8 cellular contexts compared by ENCODE assay signal in genomic region chr7:128409435-128410091, GRCh38. TPM values are rescaled to one million over a fixed set of nuclear protein-coding genes. Genes with fewer than 3 reads are reported as not detected.
DNase-seq lines count a peak whose midpoint lies in the region; ATAC-seq and TF ChIP-seq lines count a peak whose summit lies in the region.

IMPDH1 (minus strand) TSS chr7:128409982; CDS start chr7:128409901, 81 bp downstream.

- H2AFZ ChIP-seq in PC-9 (peak within 1 kb of the TSS; percentile 90), fibroblast of lung (ENCODE audit: low read length) (peak within 1 kb of the TSS; percentile 100)

- H3K27me3 ChIP-seq in CD8-positive, alpha-beta memory T cell (ENCODE audit: insufficient read depth, low read length, poor library complexity, severe bottlenecking) = no peaks in the 10 kb centered on the region
- H3K27me3 ChIP-seq in PC-9 (ENCODE audit: insufficient read depth, low read depth) = no peaks in the 10 kb centered on the region
- no peaks in the 10 kb centered on the region for H3K27me3 ChIP-seq in fibroblast of lung (ENCODE audit: control insufficient read depth, insufficient read depth, low read length)

- no TSS peak for BruUV-seq in PC-9 (replicated peaks; lab: Mats Ljungman, UMichigan)

- H3K4me1 Mint-ChIP-seq in CD8-positive, alpha-beta memory T cell = peaks cover 28 to 43% (median 35%) of the 10 kb centered on the region in 3 donors
- H3K4me1 Mint-ChIP-seq in activated T-cell treated with anti-CD3 and anti-CD28 coated beads, Interleukin-2, amount 50 U/mL, for 72 hours (ENCODE audit: low read depth) = peaks cover 30% of the 10 kb centered on the region
- peaks cover 33 to 41% of the 10 kb centered on the region in 2 donors for H3K4me1 Mint-ChIP-seq in natural killer cell

- ATAC-seq in GM19324 (IDR thresholded peaks at IDR 0.05; ENCODE audit: low FRiP score, unreplicated experiment) (peak; percentile 78), HG03442 (IDR thresholded peaks at IDR 0.05; ENCODE audit: unreplicated experiment) (peak; percentile 71), natural killer cell (peak; percentile 77 to 89 (median 80))
- peak; percentile 87 for ATAC-seq in activated T-cell treated with anti-CD3 and anti-CD28 coated beads, Interleukin-2, amount 50 U/mL, for 72 hours (replicated peaks in 1 of 2)

- TF ChIP-seq CTCF in PC-9 (conservative IDR thresholded peaks at IDR 0.05) (no peak), fibroblast of lung (conservative IDR thresholded peaks at IDR 0.05 in 1 of 2, IDR thresholded peaks at IDR 0.05 in 1 of 2; ENCODE audit: low read depth in 1 of 2, low read length in 2 of 2) (no peak), natural killer cell (IDR thresholded peaks at IDR 0.05) (no peak)

- no peaks in the 10 kb centered on the region for H3K27me3 Mint-ChIP-seq in CD8-positive, alpha-beta memory T cell
- peaks cover 21% of the 10 kb centered on the region for H3K27me3 Mint-ChIP-seq in activated T-cell treated with anti-CD3 and anti-CD28 coated beads, Interleukin-2, amount 50 U/mL, for 72 hours (ENCODE audit: low read depth)
- H3K27me3 Mint-ChIP-seq in natural killer cell (ENCODE audit: low read depth in 2 of 2) = no peaks in the 10 kb centered on the region

- peak within 1 kb of the TSS; percentile 65 for H3K9ac ChIP-seq in fibroblast of lung (ENCODE audit: insufficient read depth, low read length)

- H4K20me1 ChIP-seq in PC-9 (ENCODE audit: insufficient read depth) = peaks cover 4% of the 10 kb centered on the region; the same call in 1 of the 2 replicates
- no peaks in the 10 kb centered on the region for H4K20me1 ChIP-seq in fibroblast of lung (ENCODE audit: control insufficient read depth, extremely low read depth, insufficient read depth, low read length)

- CTCF ChIA-PET in CD8-positive, alpha-beta memory T cell (lab: Charles Lee) = interaction anchor here (1.2 to 12.3 kb wide), 7 partner anchors 9 to 65 kb away, joined by 3 to 131 read pairs (median 4); no protein-coding TSS in a partner anchor
- CTCF ChIA-PET in PC-9 (lab: Charles Lee) = interaction anchor here (0.6 to 0.7 kb wide), 2 partner anchors 9 to 45 kb away, joined by 3 to 7 read pairs; no protein-coding TSS in a partner anchor

- peak within 1 kb of the TSS; percentile 88 to 97 (median 93) for H3K4me3 Mint-ChIP-seq in CD8-positive, alpha-beta memory T cell
- peak within 1 kb of the TSS; percentile 91 to 96 for H3K4me3 Mint-ChIP-seq in activated T-cell treated with anti-CD3 and anti-CD28 coated beads, Interleukin-2, amount 50 U/mL, for 72 hours
- H3K4me3 Mint-ChIP-seq in natural killer cell = peak within 1 kb of the TSS; percentile 92

- no peaks in the 10 kb centered on the region for H3K9me3 ChIP-seq in CD8-positive, alpha-beta memory T cell (ENCODE audit: low read length)
- H3K9me3 ChIP-seq in PC-9 (ENCODE audit: insufficient read depth, low read depth) (no peaks in the 10 kb centered on the region), fibroblast of lung (ENCODE audit: control insufficient read depth, insufficient read depth, low read depth, low read length) (no peaks in the 10 kb centered on the region)

- H3K36me3 ChIP-seq in CD8-positive, alpha-beta memory T cell (ENCODE audit: insufficient read depth, low read length) = no peaks in the 10 kb centered on the region
- no peaks in the 10 kb centered on the region for H3K36me3 ChIP-seq in PC-9 (ENCODE audit: low read depth)
- H3K36me3 ChIP-seq in fibroblast of lung (ENCODE audit: control insufficient read depth, insufficient read depth, low read length) = no peaks in the 10 kb centered on the region

- H3K27ac Mint-ChIP-seq in CD8-positive, alpha-beta memory T cell = peak within 1 kb of the TSS; percentile 84 to 98 (median 90)
- H3K27ac Mint-ChIP-seq in activated T-cell treated with anti-CD3 and anti-CD28 coated beads, Interleukin-2, amount 50 U/mL, for 72 hours = peak within 1 kb of the TSS; percentile 51
- H3K27ac Mint-ChIP-seq in natural killer cell = peak within 1 kb of the TSS; percentile 73 to 87

- intact Hi-C loops in PC-9 (cut with micrococcal nuclease; ENCODE audit: unreplicated experiment) (no loop called here), natural killer cell (cut with micrococcal nuclease) (loop anchor here (1.0 to 5.0 kb wide), 2 partner anchors 14 to 48 kb away; partner anchors contain the start of gene HILPDA)

- peak within 1 kb of the TSS; percentile 94 for H3K4me3 ChIP-seq in CD8-positive, alpha-beta memory T cell (ENCODE audit: low read length)
- peak within 1 kb of the TSS; percentile 67 for H3K4me3 ChIP-seq in PC-9
- H3K4me3 ChIP-seq in fibroblast of lung (replicated peaks in 1 of 4; ENCODE audit: control extremely low read depth in 1 of 4, insufficient read depth in 1 of 4, low read depth in 3 of 4, low read length in 4 of 4) = peak within 1 kb of the TSS; percentile 75 to 92 (median 82)

- no peaks in the 10 kb centered on the region; the same call in 1 of the 2 replicates for H3K9me2 ChIP-seq in PC-9 (ENCODE audit: insufficient read depth)

- peak within 1 kb of the TSS; percentile 75 for H3K27ac ChIP-seq in CD8-positive, alpha-beta memory T cell (ENCODE audit: low read depth, low read length)
- H3K27ac ChIP-seq in PC-9 (peak within 1 kb of the TSS; percentile 66), fibroblast of lung (ENCODE audit: insufficient read depth, low read length) (peak within 1 kb of the TSS; percentile 74)

- H3K36me3 Mint-ChIP-seq in CD8-positive, alpha-beta memory T cell = peaks cover 0 to 4% (median 0%) of the 10 kb centered on the region in 3 donors
- no peaks in the 10 kb centered on the region for H3K36me3 Mint-ChIP-seq in activated T-cell treated with anti-CD3 and anti-CD28 coated beads, Interleukin-2, amount 50 U/mL, for 72 hours (ENCODE audit: insufficient read depth in 2 of 2)
- no peaks in the 10 kb centered on the region for H3K36me3 Mint-ChIP-seq in natural killer cell

- POLR2A ChIA-PET in CD8-positive, alpha-beta memory T cell (lab: Charles Lee) = interaction anchor here (1.1 kb wide), 1 partner anchor 16 kb away, joined by 3 read pairs; no protein-coding TSS in a partner anchor
- POLR2A ChIA-PET in PC-9 (lab: Charles Lee; ENCODE audit: unreplicated experiment) = interaction anchor here (0.6 kb wide), 2 partner anchors 19 to 22 kb away, joined by 3 to 9 read pairs; no protein-coding TSS in a partner anchor

- peaks cover 36% of the 10 kb centered on the region for H3K4me1 ChIP-seq in CD8-positive, alpha-beta memory T cell (ENCODE audit: insufficient read depth, low read length)
- H3K4me1 ChIP-seq in PC-9 (replicated peaks; ENCODE audit: insufficient read depth) (peaks cover 26% of the 10 kb centered on the region), fibroblast of lung (ENCODE audit: control insufficient read depth, extremely low read depth, insufficient read depth, low read length) (peaks cover 4% of the 10 kb centered on the region)

- peaks cover 48% of the 10 kb centered on the region for H3F3A ChIP-seq in PC-9 (ENCODE audit: insufficient read depth, low read depth)

- no peaks in the 10 kb centered on the region for H3K9me3 Mint-ChIP-seq in CD8-positive, alpha-beta memory T cell
- H3K9me3 Mint-ChIP-seq in activated T-cell treated with anti-CD3 and anti-CD28 coated beads, Interleukin-2, amount 50 U/mL, for 72 hours = peaks cover 0 to 2% of the 10 kb centered on the region in 2 donors
- H3K9me3 Mint-ChIP-seq in natural killer cell = no peaks in the 10 kb centered on the region

- peak within 1 kb of the TSS; percentile 100 for H3K4me2 ChIP-seq in PC-9
- peak within 1 kb of the TSS; percentile 97 for H3K4me2 ChIP-seq in fibroblast of lung (ENCODE audit: extremely low read depth, insufficient read depth, low read length)

- H3K79me2 ChIP-seq in PC-9 (ENCODE audit: low read depth) = peaks cover 9% of the 10 kb centered on the region; the same call in 1 of the 2 replicates
- peaks cover 8% of the 10 kb centered on the region for H3K79me2 ChIP-seq in fibroblast of lung (ENCODE audit: control insufficient read depth, insufficient read depth, low read length)

- peak; percentile 82 to 87 (median 84) for DNase-seq in CD8-positive, alpha-beta memory T cell
- DNase-seq in PC-9 (peak; percentile 52 to 95), fibroblast of lung (ENCODE audit: low read depth in 2 of 2) (peak in 1 of 2 donors; percentile 76), natural killer cell (peak; percentile 81)
- peak; percentile 86 to 92 for DNase-seq in activated T-cell treated with anti-CD3 and anti-CD28 coated beads, Interleukin-2, amount 50 U/mL, for 72 hours
- DNase-seq in stimulated activated naive CD4-positive, alpha-beta T cell (lab: John Stamatoyannopoulos, UW) = peak; percentile 73 to 93 (median 84)

RNA-seq across cellular contexts. Expression of gene IMPDH1, which starts in this region (rescaled TPM):
- total RNA-seq in CD8-positive, alpha-beta memory T cell = 10 to 100 TPM; 69.1 to 70.4 TPM
- 48.3 TPM for polyA plus RNA-seq in CD8-positive, alpha-beta memory T cell
- total RNA-seq in PC-9 (2021) = 119 and 123 TPM in 2 replicates
- total RNA-seq in activated T-cell treated with anti-CD3 and anti-CD28 coated beads, Interleukin-2, amount 50 U/mL, for 72 hours = 10 to 100 TPM; 39.5 to 41.3 TPM
- total RNA-seq in fibroblast of lung = 42.9 and 56.5 TPM in 2 replicates
- 30.2 and 36.1 TPM in 2 replicates for polyA plus RNA-seq in fibroblast of lung
- 49.6 and 69.8 TPM in 2 replicates for polyA plus RNA-seq in fibroblast of lung (2012)
- 165 and 208 TPM in 2 replicates for polyA minus RNA-seq in fibroblast of lung (ENCODE audit: low replicate concordance)
- 10 to 100 TPM; 77.8 to 94.1 (median 89.6) TPM for total RNA-seq in natural killer cell
